15 cellular contexts compared by ENCODE assay signal in genomic region chr7:152411389-152411788, GRCh38. TPM values are rescaled to one million over a fixed set of nuclear protein-coding genes. Genes with fewer than 3 reads are reported as not detected.
DNase-seq lines count a peak whose midpoint lies in the region; ATAC-seq and TF ChIP-seq lines count a peak whose summit lies in the region.
"Had no signal": no experiment of that assay in that cellular context is flagged by ENCODE, and none has a peak within 500 bp of the region (broad histone marks: within the 10 kb centered on the region; RNA-seq: fewer than 3 reads in every experiment).

No MANE protein-coding gene starts in this region.

- peak overlapping the region; percentile 18 for H3K4me2 ChIP-seq in mesendoderm (ENCODE audit: low read length)

- no peaks in the 10 kb centered on the region for H3K79me1 ChIP-seq in mesendoderm (ENCODE audit: low read length)

- H3K27me3 ChIP-seq in mesendoderm (ENCODE audit: insufficient read depth, low read length, poor library complexity) (no peaks in the 10 kb centered on the region), uterus (no peaks in the 10 kb centered on the region)
- H3K27me3 ChIP-seq: adrenal gland, sigmoid colon had no signal

- H3K23ac ChIP-seq in mesendoderm (ENCODE audit: low read length): no peak overlapping the region

- no peak for ATAC-seq in GM19324 (IDR thresholded peaks at IDR 0.05; ENCODE audit: low FRiP score, unreplicated experiment)

- H3K9me3 Mint-ChIP-seq in glutamatergic neuron (ENCODE audit: unreplicated experiment): peaks cover 16% of the 10 kb centered on the region

- H3K4ac ChIP-seq in mesendoderm (ENCODE audit: low read depth, low read length): no peak overlapping the region

- DNase-seq in SK-MEL-5 (ENCODE audit: low read depth, low spot score): peak; percentile 38
- no peak for DNase-seq in glutamatergic neuron
- DNase-seq in mesendoderm: peak; percentile 91
- DNase-seq in uterus: no peak
- no peak for DNase-seq in amygdala (lab: John Stamatoyannopoulos, UW)
- DNase-seq in RPMI8226: no peak
- DNase-seq: activated CD4-positive, alpha-beta T cell treated with anti-CD3 and anti-CD28 coated beads, Interleukin-2, amount 10 ng/mL, durations not matched to agents 24 days and 14 days; adrenal gland; CD4-positive, alpha-beta T cell; GDM1; NCI-H187; NCI-H69; sigmoid colon; stimulated activated naive CD4-positive, alpha-beta T cell had no signal

- peak overlapping the region; percentile 8 for H3K56ac ChIP-seq in mesendoderm (ENCODE audit: low read length)

- peak overlapping the region; percentile 6 for H3K27ac Mint-ChIP-seq in glutamatergic neuron (ENCODE audit: unreplicated experiment)
- H3K27ac Mint-ChIP-seq: activated CD4-positive, alpha-beta T cell treated with anti-CD3 and anti-CD28 coated beads, Interleukin-2, amount 10 ng/mL, durations not matched to agents 24 days and 14 days; CD4-positive, alpha-beta T cell had no signal

- H3K36me3 ChIP-seq in mesendoderm (ENCODE audit: control insufficient read depth, insufficient read depth, low read length) (no peaks in the 10 kb centered on the region), uterus (no peaks in the 10 kb centered on the region)
- H3K36me3 ChIP-seq: adrenal gland, sigmoid colon had no signal

- H3K79me2 ChIP-seq in mesendoderm (ENCODE audit: control insufficient read depth, insufficient read depth, low read length): peaks cover 13% of the 10 kb centered on the region

- no peak for TF ChIP-seq POLR2A in uterus (IDR thresholded peaks at IDR 0.05)

- no peak overlapping the region for H4K5ac ChIP-seq in mesendoderm (ENCODE audit: low read length)

- H2BK15ac ChIP-seq in mesendoderm (replicated peaks; ENCODE audit: low read depth): no peak overlapping the region

- peak overlapping the region; percentile 43 for H3K9ac ChIP-seq in mesendoderm (ENCODE audit: low read length)

- in situ Hi-C loops in SK-MEL-5 (cut with HindIII; ENCODE audit: low pct_unique_long_range_greater_than_20kb, low sequenced_read_pairs): no loop called here

- peak overlapping the region; percentile 50 for H3K4me3 Mint-ChIP-seq in glutamatergic neuron (ENCODE audit: unreplicated experiment)
- H3K4me3 Mint-ChIP-seq: activated CD4-positive, alpha-beta T cell treated with anti-CD3 and anti-CD28 coated beads, Interleukin-2, amount 10 ng/mL, durations not matched to agents 24 days and 14 days; CD4-positive, alpha-beta T cell had no signal

- no peak overlapping the region for H2BK5ac ChIP-seq in mesendoderm (ENCODE audit: low read length)

- intact Hi-C loops in uterus (cut with DNase I; ENCODE audit: low total_unique reads): no loop called here

- no peaks in the 10 kb centered on the region for H3K4me1 ChIP-seq in mesendoderm (ENCODE audit: control insufficient read depth, low read depth, low read length)
- H3K4me1 ChIP-seq in uterus: no peaks in the 10 kb centered on the region
- H3K4me1 ChIP-seq: adrenal gland had no signal

- H3K27me3 Mint-ChIP-seq in glutamatergic neuron (ENCODE audit: unreplicated experiment): peaks cover 2% of the 10 kb centered on the region
- H3K27me3 Mint-ChIP-seq: activated CD4-positive, alpha-beta T cell treated with anti-CD3 and anti-CD28 coated beads, Interleukin-2, amount 10 ng/mL, durations not matched to agents 24 days and 14 days; CD4-positive, alpha-beta T cell had no signal

- no peaks in the 10 kb centered on the region for H3K36me3 Mint-ChIP-seq in glutamatergic neuron (ENCODE audit: unreplicated experiment)

- H4K8ac ChIP-seq in mesendoderm (ENCODE audit: low read depth, low read length): no peak overlapping the region

- no peak overlapping the region for H2AK5ac ChIP-seq in mesendoderm (ENCODE audit: low read length)

- H3K4me3 ChIP-seq in mesendoderm (ENCODE audit: low read length) (peak overlapping the region; percentile 26), uterus (peak overlapping the region in 1 of 2 donors; percentile 8)
- H3K4me3 ChIP-seq: adrenal gland, sigmoid colon had no signal

- H3K18ac ChIP-seq in mesendoderm (ENCODE audit: low read length): no peak overlapping the region

- peaks cover 9% of the 10 kb centered on the region for H3K4me1 Mint-ChIP-seq in glutamatergic neuron (ENCODE audit: low read depth, unreplicated experiment)

- no CpG with 5 or more reads among the region's 5 CpGs for WGBS in mesendoderm (ENCODE audit: extremely low coverage, insufficient coverage, low lambda C conversion rate)

- H3K27ac ChIP-seq in mesendoderm (ENCODE audit: low read depth, low read length) (no peak overlapping the region), uterus (peak overlapping the region; percentile 23 to 33)
- H3K27ac ChIP-seq: adrenal gland, sigmoid colon had no signal

- no peaks in the 10 kb centered on the region for H3K9me3 ChIP-seq in uterus
- H3K9me3 ChIP-seq: adrenal gland had no signal

- TF ChIP-seq CTCF in glutamatergic neuron (IDR thresholded peaks at IDR 0.05; ENCODE audit: partially characterized antibody, unreplicated experiment) (no peak), uterus (IDR thresholded peaks at IDR 0.05) (no peak)

- H2BK120ac ChIP-seq in mesendoderm (ENCODE audit: low read depth, low read length): no peak overlapping the region

RNA-seq across cellular contexts. Expression of gene KMT2C, which starts 24.4 kb away (rescaled TPM):
- 14.6 and 15.6 TPM in 2 replicates for total RNA-seq in SK-MEL-5 (2014; rRNA removed; shearing (Covaris generic))
- 20.7 TPM in 2 replicates for polyA plus RNA-seq in SK-MEL-5 (2015; cell fraction: cytosol; rRNA removed)
- polyA plus RNA-seq in SK-MEL-5 (2015; cell fraction: nucleus; rRNA removed): 29.3 and 30.4 TPM in 2 replicates
- total RNA-seq in glutamatergic neuron (ENCODE audit: unreplicated experiment) (136 TPM), uterus (100 to 1,000 TPM in 2 of 4 donors, 10 to 100 TPM in 2; 30.5 to 177 (median 90.0) TPM)
- 5.2 TPM for polyA plus RNA-seq in mesendoderm (2013, experiment 1 of 2)
- polyA plus RNA-seq in mesendoderm (2013, experiment 2 of 2): 5.1 TPM

Comparison
In these comparisons a context has a peak if more than half of its experiments do, and no peak if none do; other contexts are left out.
1. DNase-seq: peak in SK-MEL-5 (single experiment) and mesendoderm (single experiment); none in glutamatergic neuron (single experiment), uterus (0 of 2), amygdala (0 of 56) and RPMI8226 (single experiment).